10 cellular contexts compared by ENCODE assay signal in the genomic region with DNA sequence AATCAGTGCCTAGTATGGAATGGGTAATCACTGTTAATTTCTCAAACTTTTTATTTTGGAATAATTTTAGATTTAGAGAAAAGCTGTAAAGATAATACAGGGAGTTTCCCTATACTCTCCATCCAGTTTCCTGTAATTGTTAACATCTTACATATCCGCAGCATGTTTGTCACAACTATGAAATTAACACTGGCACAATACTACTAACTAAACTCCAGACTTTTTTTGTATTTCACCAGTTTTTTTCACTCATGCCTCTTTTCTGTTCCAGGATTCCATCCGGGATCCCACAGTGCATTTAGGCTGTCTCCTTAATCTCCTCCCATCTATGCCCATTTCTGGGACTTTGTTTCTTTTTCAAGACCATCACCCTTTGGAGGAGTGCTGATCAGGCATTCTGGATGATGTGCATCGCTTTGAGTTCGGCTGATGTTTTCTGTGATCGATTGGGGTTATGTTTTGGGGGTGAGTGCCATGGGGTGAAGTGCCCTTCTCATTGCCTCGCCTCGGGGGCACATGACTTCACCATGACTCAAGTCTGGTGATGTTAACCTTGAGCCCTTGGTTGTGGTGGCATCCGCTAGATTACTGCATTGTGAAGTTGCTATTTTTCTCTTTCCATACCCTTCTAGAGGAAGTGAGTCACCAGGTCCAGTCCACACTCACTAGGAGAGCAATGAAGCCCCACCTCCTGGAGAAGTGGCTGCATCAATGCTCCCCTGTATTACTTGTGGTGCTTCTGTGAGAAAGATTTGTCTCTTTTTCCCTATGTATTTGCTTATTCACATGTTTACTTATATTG. TPM values are rescaled to one million over a fixed set of nuclear protein-coding genes. Genes with fewer than 3 reads are reported as not detected.
DNase-seq lines count a peak whose midpoint lies in the region; ATAC-seq and TF ChIP-seq lines count a peak whose summit lies in the region.
"Had no signal": no experiment of that assay in that cellular context is flagged by ENCODE, and none has a peak within 500 bp of the region (broad histone marks: within the 10 kb centered on the region; RNA-seq: fewer than 3 reads in every experiment).

No MANE protein-coding gene starts in this region.

- intact Hi-C loops in gastrocnemius medialis (cut with DNase I; ENCODE audit: low total_unique reads): no loop called here

- no peak for TF ChIP-seq POLR2A in upper lobe of left lung (IDR thresholded peaks at IDR 0.05)
- no peak for TF ChIP-seq POLR2A in gastrocnemius medialis (IDR thresholded peaks at IDR 0.05)

- H3K27ac ChIP-seq in epithelial cell of prostate: peak overlapping the region; percentile 30
- no peak overlapping the region for H3K27ac ChIP-seq in upper lobe of left lung
- no peak overlapping the region for H3K27ac ChIP-seq in gastrocnemius medialis
- H3K27ac ChIP-seq: 22Rv1, Peyer's patch had no signal

- H3K27me3 Mint-ChIP-seq in glutamatergic neuron (ENCODE audit: unreplicated experiment): no peaks in the 10 kb centered on the region

- H3K36me3 ChIP-seq in upper lobe of left lung: no peaks in the 10 kb centered on the region
- H3K36me3 ChIP-seq in gastrocnemius medialis: no peaks in the 10 kb centered on the region
- H3K36me3 ChIP-seq: Peyer's patch had no signal

- H3K4me3 ChIP-seq in upper lobe of left lung: no peak overlapping the region
- no peak overlapping the region for H3K4me3 ChIP-seq in gastrocnemius medialis
- H3K4me3 ChIP-seq: Peyer's patch had no signal

- H3K27ac Mint-ChIP-seq in glutamatergic neuron (ENCODE audit: unreplicated experiment): no peak overlapping the region

- H3K4me3 Mint-ChIP-seq in glutamatergic neuron (ENCODE audit: unreplicated experiment): no peak overlapping the region

- no peaks in the 10 kb centered on the region for H3K4me1 Mint-ChIP-seq in glutamatergic neuron (ENCODE audit: low read depth, unreplicated experiment)

- peaks cover 0 to 9% (median 2%) of the 10 kb centered on the region in 4 donors for H3K4me1 ChIP-seq in upper lobe of left lung
- peaks cover 0 to 4% of the 10 kb centered on the region in 2 donors for H3K4me1 ChIP-seq in gastrocnemius medialis
- H3K4me1 ChIP-seq: Peyer's patch had no signal

- 69 to 73% methylated on average over 8 of the region's 8 CpGs for WGBS in upper lobe of left lung, 2 donors

- H3K27me3 ChIP-seq in upper lobe of left lung (no peaks in the 10 kb centered on the region), gastrocnemius medialis (no peaks in the 10 kb centered on the region)
- H3K27me3 ChIP-seq: Peyer's patch had no signal

- no peaks in the 10 kb centered on the region for H3K9me3 Mint-ChIP-seq in glutamatergic neuron (ENCODE audit: unreplicated experiment)

- ATAC-seq in upper lobe of left lung (ENCODE audit: low FRiP score in 2 of 2) (no peak), gastrocnemius medialis (no peak)

- TF ChIP-seq EP300 in upper lobe of left lung (IDR thresholded peaks at IDR 0.05): no peak

- in situ Hi-C loops in gastrocnemius medialis (cut with MboI; ENCODE audit: low sequenced_read_pairs in 4 of 4): no loop called here

- H3K9me3 ChIP-seq in upper lobe of left lung (no peaks in the 10 kb centered on the region), gastrocnemius medialis (no peaks in the 10 kb centered on the region)
- H3K9me3 ChIP-seq: Peyer's patch had no signal

- peaks cover 9% of the 10 kb centered on the region for H3K36me3 Mint-ChIP-seq in glutamatergic neuron (ENCODE audit: unreplicated experiment)

- DNase-seq in NK-92 treated with Interleukin-12 subunit alpha and Interleukin-12 subunit beta, amount 100 ng/mL, for 24 hours (lab: John Stamatoyannopoulos, UW): peak; percentile 51
- no peak for DNase-seq in NK-92 (lab: John Stamatoyannopoulos, UW; ENCODE audit: unreplicated experiment)
- DNase-seq in T1000 (lab: John Stamatoyannopoulos, UW): peak; percentile 83
- peak; percentile 53 for DNase-seq in epithelial cell of prostate (ENCODE audit: low read depth, low spot score)
- peak; percentile 11 to 34 for DNase-seq in stimulated activated CD4-positive, alpha-beta T cell treated with anti-CD3 and anti-CD28 coated beads, Interleukin-2, amount 100 ng/mL, for 48 hours
- no peak for DNase-seq in upper lobe of left lung
- no peak for DNase-seq in glutamatergic neuron
- no peak for DNase-seq in gastrocnemius medialis
- DNase-seq: Peyer's patch had no signal

- TF ChIP-seq CTCF in upper lobe of left lung (IDR thresholded peaks at IDR 0.05): no peak
- TF ChIP-seq CTCF in glutamatergic neuron (IDR thresholded peaks at IDR 0.05; ENCODE audit: partially characterized antibody, unreplicated experiment): no peak
- TF ChIP-seq CTCF in gastrocnemius medialis (IDR thresholded peaks at IDR 0.05 in 4 of 5, conservative IDR thresholded peaks at IDR 0.05 in 1 of 5): no peak

RNA-seq across cellular contexts. Expression of a gene that starts 43.9 kb away (rescaled TPM):
- total RNA-seq in upper lobe of left lung (10 to 100 TPM; 32.8 to 92.2 (median 46.5) TPM), glutamatergic neuron (ENCODE audit: unreplicated experiment) (182 TPM), gastrocnemius medialis (10 to 100 TPM; 40.4 to 88.6 (median 61.1) TPM)

Comparison
In these comparisons a context has a peak if more than half of its experiments do, and no peak if none do; other contexts are left out.
1. DNase-seq: peak in NK-92 treated with Interleukin-12 subunit alpha and Interleukin-12 subunit beta, amount 100 ng/mL, for 24 hours (single experiment), T1000 (single experiment), epithelial cell of prostate (single experiment) and stimulated activated CD4-positive, alpha-beta T cell treated with anti-CD3 and anti-CD28 coated beads, Interleukin-2, amount 100 ng/mL, for 48 hours (2 of 2); none in NK-92 (single experiment), upper lobe of left lung (0 of 2), glutamatergic neuron (single experiment) and gastrocnemius medialis (0 of 2).